In the genomic region with DNA sequence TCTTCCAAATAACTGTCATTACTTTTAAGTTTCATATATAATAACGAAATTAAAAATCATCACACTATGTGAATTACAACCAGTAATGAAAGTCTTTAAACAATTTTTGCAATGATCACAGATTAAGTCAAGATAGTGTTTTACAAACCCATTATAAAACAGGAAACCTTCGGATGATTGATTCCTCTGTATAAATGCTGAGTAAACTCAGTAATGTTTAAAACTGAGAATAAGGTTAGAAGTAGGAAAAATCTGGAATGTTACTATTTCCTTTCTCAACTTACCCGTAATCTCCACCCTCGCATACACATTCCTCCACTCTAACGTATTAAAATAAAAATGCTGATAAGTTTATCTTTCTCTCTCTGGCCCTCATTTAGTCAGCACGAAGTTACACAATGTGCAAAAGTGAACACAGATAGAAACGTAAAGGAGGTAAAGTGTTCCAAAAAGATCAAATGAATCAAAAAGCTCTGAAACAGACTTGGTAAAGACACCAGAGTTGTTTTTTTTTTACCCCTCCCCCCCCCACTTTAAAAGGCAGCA, we compare ENCODE assay signal across 1 cellular context.
TF ChIP-seq lines count a peak whose summit lies in the region.

No MANE protein-coding gene starts in this region.

TF ChIP-seq in HCT116, 20 proteins besides CTCF, POLR2A, EP300 and RAD21 (continued from another document):
- TF ChIP-seq, protein P1, sequence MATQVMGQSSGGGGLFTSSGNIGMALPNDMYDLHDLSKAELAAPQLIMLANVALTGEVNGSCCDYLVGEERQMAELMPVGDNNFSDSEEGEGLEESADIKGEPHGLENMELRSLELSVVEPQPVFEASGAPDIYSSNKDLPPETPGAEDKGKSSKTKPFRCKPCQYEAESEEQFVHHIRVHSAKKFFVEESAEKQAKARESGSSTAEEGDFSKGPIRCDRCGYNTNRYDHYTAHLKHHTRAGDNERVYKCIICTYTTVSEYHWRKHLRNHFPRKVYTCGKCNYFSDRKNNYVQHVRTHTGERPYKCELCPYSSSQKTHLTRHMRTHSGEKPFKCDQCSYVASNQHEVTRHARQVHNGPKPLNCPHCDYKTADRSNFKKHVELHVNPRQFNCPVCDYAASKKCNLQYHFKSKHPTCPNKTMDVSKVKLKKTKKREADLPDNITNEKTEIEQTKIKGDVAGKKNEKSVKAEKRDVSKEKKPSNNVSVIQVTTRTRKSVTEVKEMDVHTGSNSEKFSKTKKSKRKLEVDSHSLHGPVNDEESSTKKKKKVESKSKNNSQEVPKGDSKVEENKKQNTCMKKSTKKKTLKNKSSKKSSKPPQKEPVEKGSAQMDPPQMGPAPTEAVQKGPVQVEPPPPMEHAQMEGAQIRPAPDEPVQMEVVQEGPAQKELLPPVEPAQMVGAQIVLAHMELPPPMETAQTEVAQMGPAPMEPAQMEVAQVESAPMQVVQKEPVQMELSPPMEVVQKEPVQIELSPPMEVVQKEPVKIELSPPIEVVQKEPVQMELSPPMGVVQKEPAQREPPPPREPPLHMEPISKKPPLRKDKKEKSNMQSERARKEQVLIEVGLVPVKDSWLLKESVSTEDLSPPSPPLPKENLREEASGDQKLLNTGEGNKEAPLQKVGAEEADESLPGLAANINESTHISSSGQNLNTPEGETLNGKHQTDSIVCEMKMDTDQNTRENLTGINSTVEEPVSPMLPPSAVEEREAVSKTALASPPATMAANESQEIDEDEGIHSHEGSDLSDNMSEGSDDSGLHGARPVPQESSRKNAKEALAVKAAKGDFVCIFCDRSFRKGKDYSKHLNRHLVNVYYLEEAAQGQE (IDR thresholded peaks at IDR 0.05; ENCODE audit: low read depth), result no peak
- TF ChIP-seq, protein P2, sequence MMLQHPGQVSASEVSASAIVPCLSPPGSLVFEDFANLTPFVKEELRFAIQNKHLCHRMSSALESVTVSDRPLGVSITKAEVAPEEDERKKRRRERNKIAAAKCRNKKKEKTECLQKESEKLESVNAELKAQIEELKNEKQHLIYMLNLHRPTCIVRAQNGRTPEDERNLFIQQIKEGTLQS (IDR thresholded peaks at IDR 0.05), result no peak
- TF ChIP-seq ELF1 (IDR thresholded peaks at IDR 0.05; ENCODE audit: borderline replicate concordance, low read depth) (no peak), SRF (IDR thresholded peaks at IDR 0.05; ENCODE audit: low read depth) (no peak), ZFX (IDR thresholded peaks at IDR 0.05) (no peak), TCF7L2 (IDR thresholded peaks at IDR 0.05; ENCODE audit: borderline replicate concordance, extremely low read depth, insufficient read depth, insufficient read length) (no peak)
